In the genomic region with DNA sequence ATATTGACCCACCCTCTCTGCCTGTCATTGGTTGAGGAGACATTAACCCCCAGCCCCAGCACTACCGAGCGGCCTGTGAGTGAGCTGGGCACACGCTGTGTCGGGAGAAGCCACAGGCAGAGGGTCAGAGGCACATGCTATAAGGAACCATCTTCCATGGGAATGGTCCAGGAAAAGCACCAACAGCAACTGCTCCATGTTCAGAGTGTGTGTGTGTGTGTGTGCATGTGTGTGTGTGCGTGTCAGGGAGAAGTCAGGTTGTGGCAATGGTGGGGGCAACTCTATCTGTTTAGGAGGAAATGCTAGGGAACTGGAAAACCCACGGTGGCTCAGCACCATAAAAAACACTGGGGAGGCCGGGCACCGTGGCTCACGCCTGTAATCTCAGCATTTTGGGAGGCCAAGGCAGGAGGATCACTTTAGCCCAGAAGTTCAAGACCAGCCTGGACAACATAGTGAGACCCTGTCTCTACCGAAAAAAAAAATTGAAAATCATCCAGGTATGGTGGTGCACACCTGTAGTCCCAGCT, we compare ENCODE assay signal across 15 cellular contexts. TPM values are rescaled to one million over a fixed set of nuclear protein-coding genes. Genes with fewer than 3 reads are reported as not detected.
DNase-seq lines count a peak whose midpoint lies in the region.
"Had no signal": no experiment of that assay in that cellular context is flagged by ENCODE, and none has a peak within 500 bp of the region (broad histone marks: within the 10 kb centered on the region; RNA-seq: fewer than 3 reads in every experiment).

No MANE protein-coding gene starts in this region.

- H3K4me3 ChIP-seq in HUES48 (ENCODE audit: low read depth, low read length) (0 out of 2 replicates have a peak overlapping the region, but pooled peaks have one; percentile 56), neuronal stem cell (ENCODE audit: low read length in 2 of 2) (no peak overlapping the region)
- H3K4me3 ChIP-seq: heart right ventricle, right lobe of liver had no signal

- no peaks in the 10 kb centered on the region for H3K27me3 Mint-ChIP-seq in activated naive CD8-positive, alpha-beta T cell treated with anti-CD3 and anti-CD28 coated beads for 36 hours

- peak overlapping the region; percentile 18 for H2AFZ ChIP-seq in neuronal stem cell (ENCODE audit: low read length)

- no peak overlapping the region for H4K91ac ChIP-seq in neuronal stem cell (ENCODE audit: low read depth, low read length, poor library complexity)

- no CpG with 5 or more reads among the region's 10 CpGs for WGBS in neuronal stem cell (ENCODE audit: extremely low coverage in 2 of 2, insufficient read length in 2 of 2, insufficient replicate concordance in 1 of 2), 2 donors

- peak; percentile 63 for DNase-seq in activated effector memory CD4-positive, alpha-beta T cell treated with anti-CD3 and anti-CD28 coated beads, Interleukin-2, amount 50 U/mL, for 16 hours
- no peak for DNase-seq in activated effector memory CD4-positive, alpha-beta T cell treated with Interleukin-2 at 50 U/mL for 16 hours
- no peak for DNase-seq in activated naive CD8-positive, alpha-beta T cell treated with anti-CD3 and anti-CD28 coated beads for 36 hours
- DNase-seq in neuronal stem cell (ENCODE audit: low spot score) (no peak), hepatic stellate cell (ENCODE audit: low spot score) (no peak), NCI-H1930 (lab: John Stamatoyannopoulos, UW) (no peak), NCI-H1105 (lab: John Stamatoyannopoulos, UW) (no peak)
- DNase-seq: heart right ventricle, KG1 had no signal

- H3K9me3 ChIP-seq in HUES48 (ENCODE audit: control insufficient read depth, insufficient read depth, low read length) (no peaks in the 10 kb centered on the region), neuronal stem cell (replicated peaks in 1 of 2; ENCODE audit: control insufficient read depth in 2 of 2, insufficient read depth in 1 of 2, low read depth in 1 of 2, low read length in 2 of 2) (no peaks in the 10 kb centered on the region)
- H3K9me3 ChIP-seq: heart right ventricle, right lobe of liver had no signal

- H3K27ac Mint-ChIP-seq in activated naive CD8-positive, alpha-beta T cell treated with anti-CD3 and anti-CD28 coated beads for 36 hours, result peak overlapping the region; percentile 89

- H3K4me3 Mint-ChIP-seq in activated naive CD8-positive, alpha-beta T cell treated with anti-CD3 and anti-CD28 coated beads for 36 hours, result peak overlapping the region; percentile 63

- H3K36me3 ChIP-seq in HUES48 (ENCODE audit: control insufficient read depth, insufficient read depth, low read length) (no peaks in the 10 kb centered on the region), neuronal stem cell (replicated peaks in 1 of 2; ENCODE audit: control insufficient read depth in 2 of 2, insufficient read depth in 2 of 2, low read length in 2 of 2) (no peaks in the 10 kb centered on the region)
- H3K36me3 ChIP-seq: heart right ventricle, right lobe of liver had no signal

- H3K27ac ChIP-seq in HUES48 (ENCODE audit: low read depth, low read length) (no peak overlapping the region), neuronal stem cell (replicated peaks; ENCODE audit: low read length) (no peak overlapping the region)
- H3K27ac ChIP-seq: heart right ventricle, right lobe of liver, RWPE1 had no signal

- no peak overlapping the region for H2BK120ac ChIP-seq in neuronal stem cell (ENCODE audit: low read depth, low read length)

- H3K27me3 ChIP-seq in HUES48 (ENCODE audit: control insufficient read depth, insufficient read depth, low read length) (peaks cover 15% of the 10 kb centered on the region), neuronal stem cell (ENCODE audit: control insufficient read depth in 3 of 3, insufficient read depth in 3 of 3, low read depth in 1 of 3, low read length in 3 of 3) (peaks cover 0 to 37% (median 0%) of the 10 kb centered on the region in 3 experiments)
- H3K27me3 ChIP-seq: right lobe of liver had no signal

- no peaks in the 10 kb centered on the region for H3K79me1 ChIP-seq in neuronal stem cell (ENCODE audit: low read depth, low read length)

- H3K36me3 Mint-ChIP-seq in activated naive CD8-positive, alpha-beta T cell treated with anti-CD3 and anti-CD28 coated beads for 36 hours, result peaks cover 51% of the 10 kb centered on the region
- H3K36me3 Mint-ChIP-seq: brain had no signal

- peaks cover 63% of the 10 kb centered on the region for H3K4me1 Mint-ChIP-seq in activated naive CD8-positive, alpha-beta T cell treated with anti-CD3 and anti-CD28 coated beads for 36 hours

- no peak overlapping the region for H2BK15ac ChIP-seq in neuronal stem cell (ENCODE audit: low read length)

- H3K9me3 Mint-ChIP-seq in activated naive CD8-positive, alpha-beta T cell treated with anti-CD3 and anti-CD28 coated beads for 36 hours, result peaks cover 5% of the 10 kb centered on the region

- no peak overlapping the region for H3K14ac ChIP-seq in neuronal stem cell (ENCODE audit: low read length)

- peak overlapping the region; percentile 29 for H3K18ac ChIP-seq in neuronal stem cell (ENCODE audit: low read length)

- H3K4ac ChIP-seq in neuronal stem cell (ENCODE audit: low read length), result no peak overlapping the region

- H3K4me1 ChIP-seq in HUES48 (ENCODE audit: control insufficient read depth, insufficient read depth, low read length) (peaks cover 3% of the 10 kb centered on the region), neuronal stem cell (ENCODE audit: control insufficient read depth in 2 of 2, insufficient read depth in 1 of 2, low read depth in 1 of 2, low read length in 2 of 2) (peaks cover 7 to 9% of the 10 kb centered on the region in 2 donors)
- H3K4me1 ChIP-seq: right lobe of liver had no signal

- peak overlapping the region; percentile 56 for H2AK5ac ChIP-seq in neuronal stem cell (ENCODE audit: low read depth, low read length)

- no peak overlapping the region for H4K8ac ChIP-seq in neuronal stem cell (ENCODE audit: low read depth, low read length)

- H3K4me2 ChIP-seq in neuronal stem cell (ENCODE audit: insufficient read depth, low read length, poor library complexity, severe bottlenecking), result no peak overlapping the region

- peak overlapping the region; percentile 20 for H3K23ac ChIP-seq in neuronal stem cell (ENCODE audit: low read depth, low read length, poor library complexity)

- H2BK12ac ChIP-seq in neuronal stem cell (ENCODE audit: low read length), result peak overlapping the region; percentile 42

- H2BK5ac ChIP-seq in neuronal stem cell (ENCODE audit: low read length), result no peak overlapping the region

- H3K9ac ChIP-seq in HUES48 (ENCODE audit: low read depth, low read length), result no peak overlapping the region
- no peak overlapping the region for H3K9ac ChIP-seq in neuronal stem cell (ENCODE audit: low read depth, low read length, poor library complexity)

RNA-seq across cellular contexts. Expression of a gene that starts 49.3 kb away (rescaled TPM):
- total RNA-seq in activated naive CD8-positive, alpha-beta T cell treated with anti-CD3 and anti-CD28 coated beads for 36 hours, result 100 to 1,000 TPM; 167 to 169 TPM
- polyA plus RNA-seq in neuronal stem cell (2013, experiment 1 of 2), result 0.21 TPM
- 0.24 TPM for polyA plus RNA-seq in neuronal stem cell (2013, experiment 2 of 2)
- total RNA-seq: fibroblast of lung, H4 had no signal
- polyA plus RNA-seq: fibroblast of lung had no signal
